31 cellular contexts compared by ENCODE assay signal in genomic region chr9:131335356-131335755, GRCh38. TPM values are rescaled to one million over a fixed set of nuclear protein-coding genes. Genes with fewer than 3 reads are reported as not detected.
DNase-seq lines count a peak whose midpoint lies in the region; ATAC-seq and TF ChIP-seq lines count a peak whose summit lies in the region.
"Had no signal": no experiment of that assay in that cellular context is flagged by ENCODE, and none has a peak within 500 bp of the region (broad histone marks: within the 10 kb centered on the region; RNA-seq: fewer than 3 reads in every experiment).

No MANE protein-coding gene starts in this region.

- peak overlapping the region; percentile 67 for H2AFZ ChIP-seq in neural progenitor cell (replicated peaks)

- H3K27me3 ChIP-seq in heart left ventricle: no peaks in the 10 kb centered on the region
- H3K27me3 ChIP-seq in neural progenitor cell: no peaks in the 10 kb centered on the region
- no peaks in the 10 kb centered on the region for H3K27me3 ChIP-seq in aorta (ENCODE audit: control insufficient read depth in 1 of 2, insufficient read depth in 2 of 2, low read length in 1 of 2)
- H3K27me3 ChIP-seq in tibial nerve: no peaks in the 10 kb centered on the region
- H3K27me3 ChIP-seq: adrenal gland, brain microvascular endothelial cell, ovary, transverse colon had no signal

- H3K27me3 Mint-ChIP-seq in glutamatergic neuron (ENCODE audit: unreplicated experiment): peaks cover 4% of the 10 kb centered on the region
- peaks cover 15% of the 10 kb centered on the region for H3K27me3 Mint-ChIP-seq in neural progenitor cell (ENCODE audit: insufficient read depth, low read depth)
- H3K27me3 Mint-ChIP-seq: activated CD4-positive, alpha-beta memory T cell treated with anti-CD3 and anti-CD28 coated beads for 36 hours had no signal

- H3K4me3 Mint-ChIP-seq in glutamatergic neuron (ENCODE audit: unreplicated experiment) (no peak overlapping the region), neural progenitor cell (peak overlapping the region; percentile 50)
- H3K4me3 Mint-ChIP-seq: activated CD4-positive, alpha-beta memory T cell treated with anti-CD3 and anti-CD28 coated beads for 36 hours; activated T-cell treated with anti-CD3 and anti-CD28 coated beads, Interleukin-2, amount 50 U/mL, for 72 hours; nephron; T-helper 1 cell treated with Interleukin-12 subunit alpha and Interleukin-12 subunit beta and Interleukin-4 antibody, amounts not matched to agents 30 μg/mL and 1 μg/mL, for 36 hours had no signal

- peaks cover 10% of the 10 kb centered on the region for H3K4me1 Mint-ChIP-seq in glutamatergic neuron (ENCODE audit: low read depth, unreplicated experiment)
- peaks cover 30% of the 10 kb centered on the region for H3K4me1 Mint-ChIP-seq in neural progenitor cell

- H3K36me3 ChIP-seq in heart left ventricle (no peaks in the 10 kb centered on the region), neural progenitor cell (no peaks in the 10 kb centered on the region), aorta (ENCODE audit: control insufficient read depth in 1 of 2, insufficient read depth in 2 of 2, low read length in 1 of 2) (no peaks in the 10 kb centered on the region), tibial nerve (no peaks in the 10 kb centered on the region)
- H3K36me3 ChIP-seq: adrenal gland, brain microvascular endothelial cell, ovary, transverse colon had no signal

- no peak for TF ChIP-seq POLR2A in heart left ventricle (IDR thresholded peaks at IDR 0.05)
- no peak for TF ChIP-seq POLR2A in tibial nerve (IDR thresholded peaks at IDR 0.05)

- H3K4me3 ChIP-seq in heart left ventricle (no peak overlapping the region), neural progenitor cell (no peak overlapping the region), aorta (ENCODE audit: low read length in 2 of 2) (no peak overlapping the region), tibial nerve (no peak overlapping the region)
- H3K4me3 ChIP-seq: adrenal gland, lung, ovary, transverse colon had no signal

- H3K27ac ChIP-seq in heart left ventricle: peak overlapping the region in 11 of 12 donors; percentile 11 to 93 (median 85)
- no peak overlapping the region for H3K27ac ChIP-seq in neural progenitor cell
- no peak overlapping the region for H3K27ac ChIP-seq in aorta (ENCODE audit: low read depth in 1 of 2, low read length in 2 of 2)
- no peak overlapping the region for H3K27ac ChIP-seq in tibial nerve
- H3K27ac ChIP-seq: adrenal gland, brain microvascular endothelial cell, epithelial cell of prostate, ovary, transverse colon had no signal

- TF ChIP-seq CTCF in heart left ventricle (IDR thresholded peaks at IDR 0.05): no peak
- no peak for TF ChIP-seq CTCF in glutamatergic neuron (IDR thresholded peaks at IDR 0.05; ENCODE audit: partially characterized antibody, unreplicated experiment)
- no peak for TF ChIP-seq CTCF in neural progenitor cell (IDR thresholded peaks at IDR 0.05)
- TF ChIP-seq CTCF in tibial nerve (IDR thresholded peaks at IDR 0.05): no peak

- H3F3A ChIP-seq in neural progenitor cell (ENCODE audit: low read depth): peaks cover 21% of the 10 kb centered on the region

- H3K27ac Mint-ChIP-seq in glutamatergic neuron (ENCODE audit: unreplicated experiment) (peak overlapping the region; percentile 69), neural progenitor cell (no peak overlapping the region)
- H3K27ac Mint-ChIP-seq: activated CD4-positive, alpha-beta memory T cell treated with anti-CD3 and anti-CD28 coated beads for 36 hours; activated T-cell treated with anti-CD3 and anti-CD28 coated beads, Interleukin-2, amount 50 U/mL, for 72 hours; T-helper 1 cell treated with Interleukin-12 subunit alpha and Interleukin-12 subunit beta and Interleukin-4 antibody, amounts not matched to agents 30 μg/mL and 1 μg/mL, for 36 hours had no signal

- TF ChIP-seq EP300 in tibial nerve (IDR thresholded peaks at IDR 0.05): no peak

- H3K9me3 ChIP-seq in heart left ventricle: no peaks in the 10 kb centered on the region
- no peaks in the 10 kb centered on the region for H3K9me3 ChIP-seq in neural progenitor cell (ENCODE audit: low read depth)
- H3K9me3 ChIP-seq in aorta (ENCODE audit: control insufficient read depth, low read length): no peaks in the 10 kb centered on the region
- no peaks in the 10 kb centered on the region for H3K9me3 ChIP-seq in tibial nerve
- H3K9me3 ChIP-seq: adrenal gland, ovary, SK-N-SH, transverse colon had no signal

- no peak for DNase-seq in heart left ventricle
- no peak for DNase-seq in Right ventricle myocardium inferior (ENCODE audit: missing footprints)
- DNase-seq in glutamatergic neuron: no peak
- DNase-seq in neural progenitor cell (ENCODE audit: low spot score): no peak
- DNase-seq in aorta: peak; percentile 29 to 55
- no peak for DNase-seq in tibial nerve (ENCODE audit: low spot score in 2 of 2)
- DNase-seq: activated CD4-positive, alpha-beta memory T cell treated with anti-CD3 and anti-CD28 coated beads for 36 hours; activated CD4-positive, alpha-beta T cell treated with anti-CD3 and anti-CD28 coated beads for 1 hour; activated naive CD4-positive, alpha-beta T cell treated with Interleukin-2 at 50 U/mL for 16 hours; activated T-cell treated with anti-CD3 and anti-CD28 coated beads, Interleukin-2, amount 50 U/mL, for 72 hours; adrenal gland; brain microvascular endothelial cell; DMS 273 treated with DMSO at 0.1 percent for 48 hours; effector CD4-positive, alpha-beta T cell; islet precursor cell; Kasumi-1; NCI-H1417 treated with DMSO at 0.1 percent for 48 hours; NCI-H2029 treated with DMSO at 0.1 percent for 48 hours; NCI-H526; PC-3; SK-N-SH; stimulated activated CD4-positive, alpha-beta T cell treated with anti-CD3 and anti-CD28 coated beads, Interleukin-4, amount 100 ng/mL, for 24 hours; transverse colon had no signal

- no peak for ATAC-seq in heart left ventricle
- ATAC-seq in Right ventricle myocardium inferior: no peak
- no peak for ATAC-seq in aorta (ENCODE audit: low FRiP score)
- ATAC-seq in GM18868 (IDR thresholded peaks at IDR 0.05; ENCODE audit: unreplicated experiment): no peak
- no peak for ATAC-seq in GM18870 (IDR thresholded peaks at IDR 0.05; ENCODE audit: unreplicated experiment)
- ATAC-seq: PC-3 had no signal

- H4K20me1 ChIP-seq in neural progenitor cell (ENCODE audit: low read depth): no peaks in the 10 kb centered on the region

- intact Hi-C loops in heart left ventricle (cut with DNase I): loop anchor here in 9 of 10 donors (2.0 to 10.0 kb wide), 9 partner anchors 51 to 281 kb away; partner anchors contain the start of genes FAM78A (in 2 of the 9) and PLPP7 (in 1 of the 9)
- intact Hi-C loops in Right ventricle myocardium inferior (cut with DNase I): loop anchor here (2.0 to 5.0 kb wide), 4 partner anchors 33 to 208 kb away; partner anchors contain the start of gene NUP214
- intact Hi-C loops in aorta (cut with DNase I): loop anchor here (5.0 kb wide), 1 partner anchor 278 kb away; no protein-coding TSS in a partner anchor

- WGBS in heart left ventricle, 4 donors: 77 to 85% (median 83%) methylated on average over 4 of the region's 4 CpGs
- WGBS in aorta, 2 donors: 79 to 82% methylated on average over 4 of the region's 4 CpGs
- 77 to 78% methylated on average over 4 of the region's 4 CpGs for WGBS in tibial nerve, 2 donors

- H3K9me3 Mint-ChIP-seq in glutamatergic neuron (ENCODE audit: unreplicated experiment) (peaks cover 1% of the 10 kb centered on the region), neural progenitor cell (no peaks in the 10 kb centered on the region)
- H3K9me3 Mint-ChIP-seq: activated CD4-positive, alpha-beta memory T cell treated with anti-CD3 and anti-CD28 coated beads for 36 hours; activated T-cell treated with anti-CD3 and anti-CD28 coated beads, Interleukin-2, amount 50 U/mL, for 72 hours; nephron; T-helper 1 cell treated with Interleukin-12 subunit alpha and Interleukin-12 subunit beta and Interleukin-4 antibody, amounts not matched to agents 30 μg/mL and 1 μg/mL, for 36 hours had no signal

- no peak overlapping the region for H3K9ac ChIP-seq in neural progenitor cell
- H3K9ac ChIP-seq: SK-N-SH had no signal

- H3K4me1 ChIP-seq in heart left ventricle (peaks cover 0 to 33% (median 15%) of the 10 kb centered on the region in 12 donors), neural progenitor cell (peaks cover 14% of the 10 kb centered on the region), aorta (ENCODE audit: control insufficient read depth in 1 of 2, insufficient read depth in 2 of 2, low read length in 2 of 2) (no peaks in the 10 kb centered on the region), tibial nerve (peaks cover 0 to 6% (median 2%) of the 10 kb centered on the region in 4 donors)
- H3K4me1 ChIP-seq: adrenal gland had no signal

- H3K79me2 ChIP-seq in neural progenitor cell (ENCODE audit: low read depth): no peaks in the 10 kb centered on the region

- no peak overlapping the region for H3K4me2 ChIP-seq in neural progenitor cell
- H3K4me2 ChIP-seq: SK-N-SH had no signal

- H3K36me3 Mint-ChIP-seq in glutamatergic neuron (ENCODE audit: unreplicated experiment): no peaks in the 10 kb centered on the region
- no peaks in the 10 kb centered on the region for H3K36me3 Mint-ChIP-seq in neural progenitor cell
- H3K36me3 Mint-ChIP-seq: activated CD4-positive, alpha-beta memory T cell treated with anti-CD3 and anti-CD28 coated beads for 36 hours had no signal

RNA-seq across cellular contexts. Expression of gene PLPP7, which starts 45.8 kb away (rescaled TPM):
- total RNA-seq in heart left ventricle (100 to 1,000 TPM in 6 of 9 donors, 10 to 100 TPM in 3; 78.8 to 293 (median 109) TPM), Right ventricle myocardium inferior (107 TPM), glutamatergic neuron (ENCODE audit: unreplicated experiment) (17.3 TPM), neural progenitor cell (ENCODE audit: low replicate concordance) (5.4 and 11.5 TPM in 2 replicates), aorta (1 to 10 TPM; 6.6 to 9.5 TPM), tibial nerve (10 to 100 TPM; 14.4 to 24.6 (median 21.5) TPM)
- polyA plus RNA-seq in heart left ventricle (100 to 1,000 TPM in 1 of 2 donors, 10 to 100 TPM in 1; 56.1 to 166 TPM), aorta (10 to 100 TPM in 1 of 2 donors, 1 to 10 TPM in 1; 5.6 to 11.1 TPM)
- total RNA-seq: A673; activated CD4-positive, alpha-beta memory T cell treated with anti-CD3 and anti-CD28 coated beads for 36 hours; PC-3 had no signal

RNA-seq across cellular contexts. Expression of gene PRRC2B, which starts 58.5 kb away (rescaled TPM):
- total RNA-seq in heart left ventricle (100 to 1,000 TPM in 8 of 9 donors, 10 to 100 TPM in 1; 88.2 to 193 (median 126) TPM), Right ventricle myocardium inferior (142 TPM), glutamatergic neuron (ENCODE audit: unreplicated experiment) (489 TPM), neural progenitor cell (ENCODE audit: low replicate concordance) (139 and 148 TPM in 2 replicates), aorta (100 to 1,000 TPM; 200 to 263 TPM), tibial nerve (100 to 1,000 TPM in 3 of 4 donors, 10 to 100 TPM in 1; 94.8 to 236 (median 174) TPM)
- polyA plus RNA-seq in heart left ventricle (10 to 100 TPM; 59.9 to 71.2 TPM), aorta (10 to 100 TPM; 23.9 to 50.8 TPM)

RNA-seq across cellular contexts. Expression of gene FAM78A, which starts 59.0 kb away (rescaled TPM):
- total RNA-seq in heart left ventricle (10 to 100 TPM; 24.8 to 36.0 (median 33.4) TPM), Right ventricle myocardium inferior (62.9 TPM), glutamatergic neuron (ENCODE audit: unreplicated experiment) (14.9 TPM), neural progenitor cell (ENCODE audit: low replicate concordance) (0.32 and 1.5 TPM in 2 replicates), aorta (1 to 10 TPM; 4.0 to 6.3 TPM), tibial nerve (1 to 10 TPM; 2.5 to 4.8 (median 4.2) TPM)
- polyA plus RNA-seq in heart left ventricle (10 to 100 TPM; 13.6 to 37.9 TPM), aorta (1 to 10 TPM in 1 of 2 donors, under 1 TPM in 1; 0.59 to 2.0 TPM)

Comparison
In these comparisons a context has a peak if more than half of its experiments do, and no peak if none do; other contexts are left out.
1. DNase-seq: peak in aorta (2 of 2); none in heart left ventricle (0 of 5), Right ventricle myocardium inferior (single experiment), glutamatergic neuron (single experiment), neural progenitor cell (single experiment) and tibial nerve (0 of 2).
2. H3K27ac ChIP-seq: peak in heart left ventricle (11 of 12); none in neural progenitor cell (single experiment), aorta (0 of 2) and tibial nerve (0 of 4).